Comparison of ENCODE assay signal across 13 cellular contexts in genomic region chr1:87968259-87968955, GRCh38.
DNase-seq lines count a peak whose midpoint lies in the region; ATAC-seq, FAIRE-seq and TF ChIP-seq lines count a peak whose summit lies in the region.
"Had no signal": no experiment of that assay in that cellular context is flagged by ENCODE, and none has a peak within 500 bp of the region (broad histone marks: within the 10 kb centered on the region; RNA-seq: fewer than 3 reads in every experiment).

No MANE protein-coding gene starts in this region.

- DNase-seq in EL (peak; percentile 59), astrocyte (ENCODE audit: low read depth) (peak; percentile 91), iPS-NIHi11 (ENCODE audit: low spot score) (peak; percentile 33), renal cortical epithelial cell (ENCODE audit: low read depth) (peak; percentile 89), NCI-H146 (lab: John Stamatoyannopoulos, UW) (no peak), MM.1S (no peak), natural killer cell (no peak)
- DNase-seq in activated naive CD4-positive, alpha-beta T cell (lab: John Stamatoyannopoulos, UW) = no peak
- DNase-seq: activated CD4-positive, alpha-beta T cell treated with anti-CD3 and anti-CD28 coated beads for 36 hours; KBM-7; kidney had no signal

- no peak for ATAC-seq in natural killer cell
- ATAC-seq: activated CD4-positive, alpha-beta T cell treated with anti-CD3 and anti-CD28 coated beads for 36 hours had no signal

- H3K27ac ChIP-seq in astrocyte (ENCODE audit: low read depth, low read length) (peak overlapping the region; percentile 68), MM.1S (ENCODE audit: low read length) (no peak overlapping the region)
- H3K27ac ChIP-seq: C4-2B had no signal

- no peaks in the 10 kb centered on the region for H3K9me3 ChIP-seq in astrocyte (ENCODE audit: insufficient read depth, low read depth, low read length)
- H3K9me3 ChIP-seq in MM.1S (replicated peaks; ENCODE audit: insufficient read depth, low read length) = no peaks in the 10 kb centered on the region

- H3K4me3 ChIP-seq in astrocyte (ENCODE audit: insufficient read depth, low read depth, low read length) (no peak overlapping the region), MM.1S (ENCODE audit: low read length) (no peak overlapping the region)

- peak overlapping the region; percentile 77 for H3K4me2 ChIP-seq in astrocyte (ENCODE audit: low read length)
- no peak overlapping the region for H3K4me2 ChIP-seq in MM.1S (ENCODE audit: low read depth, low read length)

- H3K79me2 ChIP-seq in astrocyte (ENCODE audit: insufficient read depth, low read length) (no peaks in the 10 kb centered on the region), MM.1S (ENCODE audit: low read length) (no peaks in the 10 kb centered on the region)

- H2AFZ ChIP-seq in astrocyte (ENCODE audit: low read depth, low read length) (peak overlapping the region; percentile 51), MM.1S (ENCODE audit: low read length) (no peak overlapping the region)

- H3K4me1 Mint-ChIP-seq in astrocyte (ENCODE audit: low read depth, unreplicated experiment) (peaks cover 16% of the 10 kb centered on the region), natural killer cell (no peaks in the 10 kb centered on the region)
- H3K4me1 Mint-ChIP-seq: activated CD4-positive, alpha-beta T cell treated with anti-CD3 and anti-CD28 coated beads for 36 hours had no signal

- TF ChIP-seq CTCF in astrocyte (IDR thresholded peaks at IDR 0.05; ENCODE audit: insufficient read depth, low read depth, low read length) = no peak
- TF ChIP-seq CTCF in MM.1S (IDR thresholded peaks at IDR 0.05; ENCODE audit: low read length) = no peak
- TF ChIP-seq CTCF in natural killer cell (IDR thresholded peaks at IDR 0.05) = no peak

- intact Hi-C loops in natural killer cell (cut with micrococcal nuclease) = no loop called here

- H3K9me3 Mint-ChIP-seq in astrocyte (ENCODE audit: unreplicated experiment) (peaks cover 2% of the 10 kb centered on the region), natural killer cell (no peaks in the 10 kb centered on the region)

- H3K36me3 ChIP-seq in astrocyte (ENCODE audit: insufficient read depth, low read length) (no peaks in the 10 kb centered on the region), MM.1S (replicated peaks; ENCODE audit: insufficient read depth, low read length) (no peaks in the 10 kb centered on the region)

- H4K20me1 ChIP-seq in astrocyte (ENCODE audit: insufficient read depth, low read length) (no peaks in the 10 kb centered on the region), MM.1S (ENCODE audit: insufficient read depth, low read length) (no peaks in the 10 kb centered on the region)

- peaks cover 17% of the 10 kb centered on the region for H3K4me1 ChIP-seq in astrocyte (ENCODE audit: insufficient read depth, low read length)
- no peaks in the 10 kb centered on the region for H3K4me1 ChIP-seq in MM.1S (ENCODE audit: low read length)

- FAIRE-seq in astrocyte (lab: Jason Lieb, UNC) = no peak
- FAIRE-seq: GM18507, kidney had no signal

- H3K9ac ChIP-seq in astrocyte (ENCODE audit: low read length) (peak overlapping the region; percentile 42), MM.1S (ENCODE audit: low read length) (no peak overlapping the region)

- H3K36me3 Mint-ChIP-seq in astrocyte (ENCODE audit: low read depth, unreplicated experiment) (no peaks in the 10 kb centered on the region), natural killer cell (no peaks in the 10 kb centered on the region)

- no peak overlapping the region for H3K4me3 Mint-ChIP-seq in astrocyte (ENCODE audit: unreplicated experiment)
- H3K4me3 Mint-ChIP-seq in natural killer cell = no peak overlapping the region
- H3K4me3 Mint-ChIP-seq: activated CD4-positive, alpha-beta T cell treated with anti-CD3 and anti-CD28 coated beads for 36 hours had no signal

- H3K27ac Mint-ChIP-seq in astrocyte (ENCODE audit: unreplicated experiment) = peak overlapping the region; percentile 30
- H3K27ac Mint-ChIP-seq in natural killer cell = no peak overlapping the region
- H3K27ac Mint-ChIP-seq: activated CD4-positive, alpha-beta T cell treated with anti-CD3 and anti-CD28 coated beads for 36 hours had no signal

- H3K27me3 Mint-ChIP-seq in astrocyte (ENCODE audit: low read depth, unreplicated experiment) (no peaks in the 10 kb centered on the region), natural killer cell (ENCODE audit: low read depth in 2 of 2) (peaks cover 0 to 3% of the 10 kb centered on the region in 2 donors)
- H3K27me3 Mint-ChIP-seq: activated CD4-positive, alpha-beta T cell treated with anti-CD3 and anti-CD28 coated beads for 36 hours had no signal

- H3K27me3 ChIP-seq in astrocyte (ENCODE audit: insufficient read depth, low read length) = no peaks in the 10 kb centered on the region
- no peaks in the 10 kb centered on the region for H3K27me3 ChIP-seq in MM.1S (replicated peaks; ENCODE audit: insufficient read depth, low read length)

- H3F3A ChIP-seq in MM.1S (ENCODE audit: insufficient read depth, low read length) = no peaks in the 10 kb centered on the region

- peaks cover 3% of the 10 kb centered on the region; the same call in 1 of the 2 replicates for H3K9me2 ChIP-seq in MM.1S (replicated peaks; ENCODE audit: insufficient read depth, low read length)

Comparison
In these comparisons a context has a peak if more than half of its experiments do, and no peak if none do; other contexts are left out.
1. DNase-seq: peak in EL (single experiment), astrocyte (single experiment), iPS-NIHi11 (single experiment) and renal cortical epithelial cell (single experiment); none in NCI-H146 (single experiment), activated naive CD4-positive, alpha-beta T cell (0 of 4), MM.1S (single experiment) and natural killer cell (single experiment).